ENCODE assay signal across 9 cellular contexts in the genomic region with DNA sequence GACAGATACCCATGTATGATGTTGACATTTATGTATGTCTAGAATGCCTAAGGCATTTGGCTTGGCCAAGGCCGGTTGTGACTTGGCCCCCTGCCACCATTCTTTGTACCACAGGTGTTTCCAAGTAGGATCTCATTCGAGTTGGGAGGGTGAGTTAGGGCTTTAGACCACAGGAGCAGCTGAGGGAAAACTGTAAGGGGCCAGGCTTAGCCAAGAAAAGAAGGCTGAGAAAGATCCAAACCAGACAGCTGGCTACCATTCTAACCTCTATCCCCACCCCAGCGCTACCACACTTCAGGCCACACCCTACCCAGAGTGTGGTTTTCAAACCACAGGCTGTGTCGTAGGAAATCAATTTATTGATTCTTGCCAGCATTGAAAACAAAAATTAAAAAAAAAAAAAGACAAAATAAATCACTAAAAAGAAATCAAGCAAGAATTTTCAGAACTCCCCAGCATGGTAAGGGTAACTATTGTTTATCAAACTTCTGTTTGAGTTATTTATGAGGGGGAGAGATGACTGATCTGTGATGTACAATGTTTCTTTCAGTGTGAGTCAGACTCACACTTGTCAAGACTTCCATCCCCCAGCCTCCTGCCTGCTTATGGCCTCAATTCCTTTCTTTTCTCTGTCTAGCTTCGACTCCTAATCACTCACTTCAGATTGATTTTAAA. TPM values are rescaled to one million over a fixed set of nuclear protein-coding genes. Genes with fewer than 3 reads are reported as not detected.
DNase-seq lines count a peak whose midpoint lies in the region; ATAC-seq and TF ChIP-seq lines count a peak whose summit lies in the region.
"Had no signal": no experiment of that assay in that cellular context is flagged by ENCODE, and none has a peak within 500 bp of the region (broad histone marks: within the 10 kb centered on the region; RNA-seq: fewer than 3 reads in every experiment).

No MANE protein-coding gene starts in this region.

- no peaks in the 10 kb centered on the region for H3K27me3 Mint-ChIP-seq in endodermal cell (ENCODE audit: insufficient read depth)

- ATAC-seq in GM18508 (IDR thresholded peaks at IDR 0.05; ENCODE audit: insufficient read depth, unreplicated experiment) (peak; percentile 48), GM21825 (IDR thresholded peaks at IDR 0.05; ENCODE audit: unreplicated experiment) (peak; percentile 62), Right ventricle myocardium inferior (no peak)

- H3K4me1 ChIP-seq in endodermal cell (ENCODE audit: control insufficient read depth, insufficient read depth, low read length) = no peaks in the 10 kb centered on the region

- H3K27ac Mint-ChIP-seq in endodermal cell = no peak overlapping the region

- H3K4me3 Mint-ChIP-seq in endodermal cell = no peak overlapping the region

- peaks cover 5% of the 10 kb centered on the region for H3K4me1 Mint-ChIP-seq in endodermal cell

- no peak overlapping the region for H3K9ac ChIP-seq in endodermal cell (ENCODE audit: extremely low read depth, low read length, poor library complexity, severe bottlenecking)

- WGBS in endodermal cell (ENCODE audit: insufficient coverage in 1 of 2, insufficient read length in 1 of 2), 2 experiments = 84% methylated on average over 5 of the region's 5 CpGs; no CpG with 5 or more reads in 1 of the 2 experiments

- H3K9me3 ChIP-seq in endodermal cell (ENCODE audit: control insufficient read depth, low read length) = peaks cover 11% of the 10 kb centered on the region

- TF ChIP-seq CTCF in fibroblast of villous mesenchyme (IDR thresholded peaks at IDR 0.05; ENCODE audit: insufficient read depth, low read depth, low read length) (no peak), endodermal cell (conservative IDR thresholded peaks at IDR 0.05) (no peak)

- no peak overlapping the region for H3K4me3 ChIP-seq in fibroblast of villous mesenchyme (ENCODE audit: low read depth, low read length)
- no peak overlapping the region for H3K4me3 ChIP-seq in endodermal cell (ENCODE audit: low read length)

- peaks cover 55% of the 10 kb centered on the region for H3K9me3 Mint-ChIP-seq in endodermal cell

- H3K27ac ChIP-seq in endodermal cell (ENCODE audit: low read depth, low read length) = no peak overlapping the region

- no peaks in the 10 kb centered on the region for H3K36me3 Mint-ChIP-seq in endodermal cell (ENCODE audit: low read depth)

- DNase-seq in LHCN-M2 (ENCODE audit: low read depth) (peak; percentile 94), fibroblast of villous mesenchyme (ENCODE audit: low read depth) (peak; percentile 54), Right ventricle myocardium inferior (ENCODE audit: missing footprints) (no peak), inferior parietal cortex (ENCODE audit: extremely low spot score) (no peak), endodermal cell (no peak)
- DNase-seq in activated CD4-positive, alpha-beta T cell treated with anti-CD3 and anti-CD28 coated beads for 48 hours = peak; percentile 55

- intact Hi-C loops in Right ventricle myocardium inferior (cut with DNase I) = loop anchor here (10.0 kb wide), 1 partner anchor 240 kb away; no protein-coding TSS in a partner anchor

- no peaks in the 10 kb centered on the region for H3K27me3 ChIP-seq in endodermal cell (ENCODE audit: control insufficient read depth, insufficient read depth, low read length, poor library complexity, severe bottlenecking)

- H3K36me3 ChIP-seq in endodermal cell (ENCODE audit: control insufficient read depth, insufficient read depth, low read length) = no peaks in the 10 kb centered on the region

RNA-seq across cellular contexts. Expression of a gene that starts 9.9 kb away (rescaled TPM):
- total RNA-seq in LHCN-M2 (2014; rRNA removed) (5,577 and 7,816 TPM in 2 replicates), fibroblast of villous mesenchyme (7,483 and 8,887 TPM in 2 replicates), Right ventricle myocardium inferior (1,134 TPM), endodermal cell (1,000 to 10,000 TPM; 1,539 to 2,456 TPM)
- polyA plus RNA-seq in LHCN-M2 (2012) = 11,098 TPM
- 2,887 TPM for polyA plus RNA-seq in endodermal cell (2013, experiment 1 of 2)
- polyA plus RNA-seq in endodermal cell (2013, experiment 2 of 2) = 3,134 TPM

RNA-seq across cellular contexts. Expression of a gene that starts 59.7 kb away (rescaled TPM):
- total RNA-seq in LHCN-M2 (2014; rRNA removed) (not detected in 2 replicates), fibroblast of villous mesenchyme (under 0.01 TPM in 2 replicates), Right ventricle myocardium inferior (0.38 TPM), endodermal cell (not detected)
- polyA plus RNA-seq in LHCN-M2 (2012) = not detected
- polyA plus RNA-seq in endodermal cell (2013, experiment 1 of 2) = not detected
- polyA plus RNA-seq in endodermal cell (2013, experiment 2 of 2) = not detected
- polyA plus RNA-seq: neural cell had no signal

Comparison
In these comparisons a context has a peak if more than half of its experiments do, and no peak if none do; other contexts are left out.
1. DNase-seq: peak in LHCN-M2 (single experiment), activated CD4-positive, alpha-beta T cell treated with anti-CD3 and anti-CD28 coated beads for 48 hours (single experiment) and fibroblast of villous mesenchyme (single experiment); none in Right ventricle myocardium inferior (single experiment), inferior parietal cortex (single experiment) and endodermal cell (single experiment).